1 cellular context compared by ENCODE assay signal in the genomic region with DNA sequence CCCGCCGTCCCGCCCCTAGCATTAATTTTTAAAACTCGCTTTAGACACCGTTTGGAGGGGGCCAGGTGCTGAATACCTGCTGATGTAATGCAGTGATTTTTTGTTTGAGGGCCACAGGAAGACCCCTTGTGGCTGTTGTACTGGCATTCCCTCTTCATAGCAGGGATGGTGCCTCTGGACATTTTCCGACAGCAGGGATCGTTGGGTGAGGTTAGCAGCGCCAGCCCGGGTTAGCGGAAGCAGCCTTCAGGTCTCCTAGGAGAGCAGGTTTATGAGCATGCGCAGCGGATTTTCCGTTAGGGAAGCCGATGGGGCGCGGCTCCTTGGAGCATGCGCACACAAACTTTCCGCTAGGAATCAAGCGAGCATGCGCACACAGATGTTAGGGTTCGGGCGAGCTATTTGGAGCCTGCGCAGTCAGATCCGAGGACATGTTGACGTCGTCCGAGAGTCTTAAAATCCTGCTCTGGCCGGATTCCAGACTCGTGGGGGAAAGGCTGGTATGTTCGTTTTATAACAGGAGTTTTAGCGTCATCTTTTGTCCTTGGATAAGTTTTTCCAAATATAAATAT.
A peak's percentile ranks its signal among the peaks of the same experiment; 100 is the strongest.
TF ChIP-seq lines count a peak whose summit lies in the region.

No MANE protein-coding gene starts in this region.

TF ChIP-seq in SK-N-SH, 30 proteins besides CTCF, POLR2A, EP300 and RAD21 (continued from another document):
- TF ChIP-seq, protein P1, sequence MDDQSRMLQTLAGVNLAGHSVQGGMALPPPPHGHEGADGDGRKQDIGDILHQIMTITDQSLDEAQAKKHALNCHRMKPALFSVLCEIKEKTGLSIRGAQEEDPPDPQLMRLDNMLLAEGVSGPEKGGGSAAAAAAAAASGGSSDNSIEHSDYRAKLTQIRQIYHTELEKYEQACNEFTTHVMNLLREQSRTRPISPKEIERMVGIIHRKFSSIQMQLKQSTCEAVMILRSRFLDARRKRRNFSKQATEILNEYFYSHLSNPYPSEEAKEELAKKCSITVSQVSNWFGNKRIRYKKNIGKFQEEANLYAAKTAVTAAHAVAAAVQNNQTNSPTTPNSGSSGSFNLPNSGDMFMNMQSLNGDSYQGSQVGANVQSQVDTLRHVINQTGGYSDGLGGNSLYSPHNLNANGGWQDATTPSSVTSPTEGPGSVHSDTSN (IDR thresholded peaks at IDR 0.05), result no peak
- TF ChIP-seq TAF1 (IDR thresholded peaks at IDR 0.05; ENCODE audit: borderline replicate concordance, low read depth, low read length) (peak; percentile 67), RFX5 (IDR thresholded peaks at IDR 0.05; ENCODE audit: low read length) (no peak), ELF1 (IDR thresholded peaks at IDR 0.05) (peak; percentile 62; the same call in 1 of the 2 replicates), NRF1 (IDR thresholded peaks at IDR 0.05; ENCODE audit: low read depth, low read length) (peak; percentile 99), FOXJ3 (CRISPR knock-in tag; IDR thresholded peaks at IDR 0.05) (no peak), FOXM1 (IDR thresholded peaks at IDR 0.05; ENCODE audit: low read depth) (no peak), MEF2A (IDR thresholded peaks at IDR 0.05; ENCODE audit: borderline replicate concordance, low read depth) (no peak), RCOR1 (IDR thresholded peaks at IDR 0.05; ENCODE audit: low read length) (no peak)
- TF ChIP-seq, protein P2, sequence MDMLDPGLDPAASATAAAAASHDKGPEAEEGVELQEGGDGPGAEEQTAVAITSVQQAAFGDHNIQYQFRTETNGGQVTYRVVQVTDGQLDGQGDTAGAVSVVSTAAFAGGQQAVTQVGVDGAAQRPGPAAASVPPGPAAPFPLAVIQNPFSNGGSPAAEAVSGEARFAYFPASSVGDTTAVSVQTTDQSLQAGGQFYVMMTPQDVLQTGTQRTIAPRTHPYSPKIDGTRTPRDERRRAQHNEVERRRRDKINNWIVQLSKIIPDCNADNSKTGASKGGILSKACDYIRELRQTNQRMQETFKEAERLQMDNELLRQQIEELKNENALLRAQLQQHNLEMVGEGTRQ (IDR thresholded peaks at IDR 0.05; ENCODE audit: borderline replicate concordance, low read depth, low read length), result no peak
- TF ChIP-seq, protein P3, sequence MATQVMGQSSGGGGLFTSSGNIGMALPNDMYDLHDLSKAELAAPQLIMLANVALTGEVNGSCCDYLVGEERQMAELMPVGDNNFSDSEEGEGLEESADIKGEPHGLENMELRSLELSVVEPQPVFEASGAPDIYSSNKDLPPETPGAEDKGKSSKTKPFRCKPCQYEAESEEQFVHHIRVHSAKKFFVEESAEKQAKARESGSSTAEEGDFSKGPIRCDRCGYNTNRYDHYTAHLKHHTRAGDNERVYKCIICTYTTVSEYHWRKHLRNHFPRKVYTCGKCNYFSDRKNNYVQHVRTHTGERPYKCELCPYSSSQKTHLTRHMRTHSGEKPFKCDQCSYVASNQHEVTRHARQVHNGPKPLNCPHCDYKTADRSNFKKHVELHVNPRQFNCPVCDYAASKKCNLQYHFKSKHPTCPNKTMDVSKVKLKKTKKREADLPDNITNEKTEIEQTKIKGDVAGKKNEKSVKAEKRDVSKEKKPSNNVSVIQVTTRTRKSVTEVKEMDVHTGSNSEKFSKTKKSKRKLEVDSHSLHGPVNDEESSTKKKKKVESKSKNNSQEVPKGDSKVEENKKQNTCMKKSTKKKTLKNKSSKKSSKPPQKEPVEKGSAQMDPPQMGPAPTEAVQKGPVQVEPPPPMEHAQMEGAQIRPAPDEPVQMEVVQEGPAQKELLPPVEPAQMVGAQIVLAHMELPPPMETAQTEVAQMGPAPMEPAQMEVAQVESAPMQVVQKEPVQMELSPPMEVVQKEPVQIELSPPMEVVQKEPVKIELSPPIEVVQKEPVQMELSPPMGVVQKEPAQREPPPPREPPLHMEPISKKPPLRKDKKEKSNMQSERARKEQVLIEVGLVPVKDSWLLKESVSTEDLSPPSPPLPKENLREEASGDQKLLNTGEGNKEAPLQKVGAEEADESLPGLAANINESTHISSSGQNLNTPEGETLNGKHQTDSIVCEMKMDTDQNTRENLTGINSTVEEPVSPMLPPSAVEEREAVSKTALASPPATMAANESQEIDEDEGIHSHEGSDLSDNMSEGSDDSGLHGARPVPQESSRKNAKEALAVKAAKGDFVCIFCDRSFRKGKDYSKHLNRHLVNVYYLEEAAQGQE (IDR thresholded peaks at IDR 0.05; ENCODE audit: low read depth, low read length), result no peak
- TF ChIP-seq, protein P4, sequence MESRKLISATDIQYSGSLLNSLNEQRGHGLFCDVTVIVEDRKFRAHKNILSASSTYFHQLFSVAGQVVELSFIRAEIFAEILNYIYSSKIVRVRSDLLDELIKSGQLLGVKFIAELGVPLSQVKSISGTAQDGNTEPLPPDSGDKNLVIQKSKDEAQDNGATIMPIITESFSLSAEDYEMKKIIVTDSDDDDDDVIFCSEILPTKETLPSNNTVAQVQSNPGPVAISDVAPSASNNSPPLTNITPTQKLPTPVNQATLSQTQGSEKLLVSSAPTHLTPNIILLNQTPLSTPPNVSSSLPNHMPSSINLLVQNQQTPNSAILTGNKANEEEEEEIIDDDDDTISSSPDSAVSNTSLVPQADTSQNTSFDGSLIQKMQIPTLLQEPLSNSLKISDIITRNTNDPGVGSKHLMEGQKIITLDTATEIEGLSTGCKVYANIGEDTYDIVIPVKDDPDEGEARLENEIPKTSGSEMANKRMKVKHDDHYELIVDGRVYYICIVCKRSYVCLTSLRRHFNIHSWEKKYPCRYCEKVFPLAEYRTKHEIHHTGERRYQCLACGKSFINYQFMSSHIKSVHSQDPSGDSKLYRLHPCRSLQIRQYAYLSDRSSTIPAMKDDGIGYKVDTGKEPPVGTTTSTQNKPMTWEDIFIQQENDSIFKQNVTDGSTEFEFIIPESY (IDR thresholded peaks at IDR 0.05; ENCODE audit: borderline replicate concordance, low read depth), result no peak
